Comparison of ENCODE assay signal across 28 cellular contexts in genomic region chr11:113057038-113057437, GRCh38.
"Had no signal": no experiment of that assay in that cellular context is flagged by ENCODE, and none has a peak within 500 bp of the region (broad histone marks: within the 10 kb centered on the region; RNA-seq: fewer than 3 reads in every experiment).

No MANE protein-coding gene starts in this region.

- H3K27ac ChIP-seq: lower lobe of right lung, pancreas, prostate gland, skin epidermis, stomach, testis, thyroid gland, transverse colon, upper lobe of right lung, uterus had no signal

- H3K27me3 ChIP-seq: pancreas, stomach, testis, thyroid gland, transverse colon, upper lobe of right lung, uterus had no signal

- H3K4me3 ChIP-seq: lower lobe of right lung, pancreas, prostate gland, skin epidermis, stomach, testis, thyroid gland, transverse colon, upper lobe of right lung, uterus had no signal

- H3K4me1 ChIP-seq: lower lobe of right lung, pancreas, prostate gland, stomach, testis, thyroid gland, transverse colon, upper lobe of right lung, uterus had no signal

- FAIRE-seq: islet of Langerhans, kidney, pancreas had no signal

- H3K36me3 ChIP-seq: lower lobe of right lung, pancreas, prostate gland, stomach, thyroid gland, transverse colon, upper lobe of right lung, uterus had no signal

- H3K9me3 ChIP-seq: lower lobe of right lung, pancreas, prostate gland, stomach, testis, thyroid gland, transverse colon, upper lobe of right lung, uterus had no signal

- DNase-seq: head of caudate nucleus; hypothalamus; immature natural killer cell; kidney; lower lobe of right lung; mammary epithelial cell; mesenchymal stem cell; naive thymus-derived CD8-positive, alpha-beta T cell; nucleus accumbens; pancreas; posterior cingulate gyrus; retina; stimulated activated CD4-positive, alpha-beta T cell treated with anti-CD3 and anti-CD28 coated beads, Interleukin-12 subunit alpha, Interleukin-12 subunit beta, amount 100 ng/mL, for 4 hours; stimulated activated CD4-positive, alpha-beta T cell treated with anti-CD3 and anti-CD28 coated beads, Interleukin-15, amount 100 ng/mL, for 24 hours; stimulated activated CD4-positive, alpha-beta T cell treated with anti-CD3 and anti-CD28 coated beads, Interleukin-2, amount 100 ng/mL, for 24 hours; stimulated activated CD4-positive, alpha-beta T cell treated with anti-CD3 and anti-CD28 coated beads, Interleukin-4, amount 100 ng/mL, for 1 hour; stimulated activated naive B cell treated with anti-CD40 and anti-IgM and Interleukin-4, amounts not matched to agents 10 μg/mL and 1 μg/mL and 100 μg/mL, for 72 hours; stimulated activated naive CD8-positive, alpha-beta T cell treated with anti-CD3 and anti-CD28 coated beads, Interleukin-15, Interleukin-2, amounts not matched to agents 100 U/mL and 50 U/mL, for 24 hours; stomach; testis; thyroid gland; transverse colon; upper lobe of right lung; uterus had no signal

- ATAC-seq: lower lobe of right lung; naive thymus-derived CD8-positive, alpha-beta T cell; pancreas; sciatic nerve; stimulated activated naive B cell treated with anti-CD40 and anti-IgM and Interleukin-4, amounts not matched to agents 10 μg/mL and 1 μg/mL and 100 μg/mL, for 72 hours; stimulated activated naive CD8-positive, alpha-beta T cell treated with anti-CD3 and anti-CD28 coated beads, Interleukin-15, Interleukin-2, amounts not matched to agents 100 U/mL and 50 U/mL, for 24 hours; upper lobe of right lung had no signal
